In the genomic region with DNA sequence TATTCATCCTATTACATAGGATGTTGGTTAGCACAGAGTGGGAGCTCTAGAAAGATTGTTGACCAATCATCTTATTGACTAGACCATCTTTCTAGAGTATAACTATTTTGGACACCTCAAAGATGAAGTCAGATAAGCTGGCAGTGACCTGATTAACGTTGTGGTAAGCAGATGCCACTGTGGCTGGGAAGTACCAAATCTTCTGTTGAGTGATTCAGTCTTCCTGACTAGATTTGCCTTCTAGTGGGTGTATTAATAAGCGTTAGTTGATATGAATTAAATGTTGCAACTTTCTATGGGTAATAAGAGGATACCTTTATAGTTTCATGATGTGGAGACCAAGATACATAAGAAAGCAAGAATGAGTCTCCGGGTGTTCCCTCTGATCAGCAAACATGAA, we compare ENCODE assay signal across 23 cellular contexts.
"Had no signal": no experiment of that assay in that cellular context is flagged by ENCODE, and none has a peak within 500 bp of the region (broad histone marks: within the 10 kb centered on the region; RNA-seq: fewer than 3 reads in every experiment).

No MANE protein-coding gene starts in this region.

- H3K4me3 ChIP-seq: K562, MG63, PC-9, Peyer's patch, SJCRH30 had no signal

- H3K4me1 ChIP-seq: Peyer's patch, SJCRH30 had no signal

- H3K36me3 ChIP-seq: MG63 had no signal

- H3K27me3 ChIP-seq: MG63, Peyer's patch, SJCRH30 had no signal

- H3K4me3 Mint-ChIP-seq: IgD-negative memory B cell had no signal

- H3K9me3 Mint-ChIP-seq: IgD-negative memory B cell had no signal

- H2AFZ ChIP-seq: PC-9 had no signal

- DNase-seq: MG63, NCI-H1092 treated with DMSO at 0.1 percent for 48 hours, NCI-H1436, NCI-H187, NCI-H2029, NCI-H2081 treated with DMSO at 0.1 percent for 48 hours, NCI-H2171, NCI-H226, NCI-H446, NCI-H510A, NCI-H524 treated with DMSO at 0.1 percent for 48 hours, NCI-H69, NCI-H774, OCI-M1, PC-9, Peyer's patch, SHP77 treated with DMSO at 0.1 percent for 48 hours, SJCRH30 had no signal

- H3K27ac ChIP-seq: HL-60, PC-9, Peyer's patch, SJCRH30 had no signal

- ATAC-seq: K562, Right ventricle myocardium inferior, SK-N-SH treated with all-trans-retinoic acid at 6 μM for 48 hours had no signal

- H3K4me2 ChIP-seq: PC-9 had no signal

- H3K4me1 Mint-ChIP-seq: IgD-negative memory B cell had no signal

- H3K9me3 ChIP-seq: MG63, Peyer's patch, SJCRH30 had no signal
